Comparison of ENCODE assay signal across 16 cellular contexts in the genomic region with DNA sequence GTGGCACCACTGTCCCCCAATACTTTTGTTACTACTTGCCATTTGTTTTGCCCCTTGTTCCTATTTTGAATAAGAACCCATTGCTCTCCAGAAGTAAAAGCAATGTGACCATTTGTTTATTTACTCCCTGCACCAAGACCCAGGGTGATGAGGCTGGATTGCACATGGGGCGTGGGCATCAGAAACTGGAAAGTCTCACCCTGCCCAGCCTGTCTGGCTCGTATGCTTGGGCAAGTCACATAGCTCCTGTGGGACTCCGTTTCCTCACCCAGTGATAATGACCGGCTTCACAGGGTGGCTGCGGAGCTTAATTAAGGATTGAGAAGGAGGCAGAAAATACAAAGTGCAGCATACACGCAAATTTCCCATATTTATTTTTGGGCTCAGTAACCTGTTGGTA.
"Had no signal": no experiment of that assay in that cellular context is flagged by ENCODE, and none has a peak within 500 bp of the region (broad histone marks: within the 10 kb centered on the region; RNA-seq: fewer than 3 reads in every experiment).

No MANE protein-coding gene starts in this region.

- H3K9me3 Mint-ChIP-seq: naive thymus-derived CD8-positive, alpha-beta T cell; nephron progenitor cell; stimulated activated naive CD8-positive, alpha-beta T cell treated with anti-CD3 and anti-CD28 coated beads, Interleukin-15, amount 100 ng/mL, for 72 hours had no signal

- H3K4me3 ChIP-seq: dorsolateral prefrontal cortex, lower lobe of right lung, prostate gland, skin epidermis, spleen, tibial artery, upper lobe of left lung had no signal

- DNase-seq: dorsolateral prefrontal cortex; effector CD4-positive, alpha-beta T cell; left ventricle myocardium superior; lower lobe of right lung; naive thymus-derived CD8-positive, alpha-beta T cell; nephron progenitor cell; right cardiac atrium; spleen; stimulated activated CD4-positive, alpha-beta T cell treated with anti-CD3 and anti-CD28 coated beads, Interleukin-4, amount 100 ng/mL, for 4 hours; stimulated activated naive CD4-positive, alpha-beta T cell; stimulated activated naive CD8-positive, alpha-beta T cell treated with anti-CD3 and anti-CD28 coated beads, Interleukin-15, amount 100 ng/mL, for 72 hours; tibial artery; upper lobe of left lung had no signal

- H3K27me3 Mint-ChIP-seq: naive thymus-derived CD8-positive, alpha-beta T cell; stimulated activated naive CD8-positive, alpha-beta T cell treated with anti-CD3 and anti-CD28 coated beads, Interleukin-15, amount 100 ng/mL, for 72 hours had no signal

- H3K4me1 ChIP-seq: prostate gland, tibial artery had no signal

- H3K27me3 ChIP-seq: dorsolateral prefrontal cortex, spleen, tibial artery, upper lobe of left lung had no signal

- ATAC-seq: left ventricle myocardium superior; lower lobe of right lung; naive thymus-derived CD8-positive, alpha-beta T cell; right cardiac atrium; stimulated activated naive CD8-positive, alpha-beta T cell treated with anti-CD3 and anti-CD28 coated beads, Interleukin-15, amount 100 ng/mL, for 72 hours had no signal

- H3K27ac Mint-ChIP-seq: nephron progenitor cell; stimulated activated naive CD8-positive, alpha-beta T cell treated with anti-CD3 and anti-CD28 coated beads, Interleukin-15, amount 100 ng/mL, for 72 hours had no signal

- H3K36me3 ChIP-seq: lower lobe of right lung, prostate gland, spleen, tibial artery, upper lobe of left lung had no signal

- H3K27ac ChIP-seq: epithelial cell of prostate, lower lobe of right lung, prostate gland, spleen, tibial artery, upper lobe of left lung had no signal

- H3K4me3 Mint-ChIP-seq: naive thymus-derived CD8-positive, alpha-beta T cell; nephron progenitor cell; stimulated activated naive CD8-positive, alpha-beta T cell treated with anti-CD3 and anti-CD28 coated beads, Interleukin-15, amount 100 ng/mL, for 72 hours had no signal
